ENCODE assay signal across 8 cellular contexts in genomic region chr7:133273221-133273620, GRCh38.
"Had no signal": no experiment of that assay in that cellular context is flagged by ENCODE, and none has a peak within 500 bp of the region (broad histone marks: within the 10 kb centered on the region; RNA-seq: fewer than 3 reads in every experiment).

No MANE protein-coding gene starts in this region.

- H3K27ac ChIP-seq: GM23248, HL-60 had no signal

- H2AFZ ChIP-seq: GM23248 had no signal

- H3K4me3 ChIP-seq: GM23248, K562 had no signal

- H3K4me3 Mint-ChIP-seq: H9 had no signal

- ATAC-seq: HepG2, K562 had no signal

- H3K9me3 Mint-ChIP-seq: H9 had no signal

- DNase-seq: GM23248, H9, HCEC 1CT, Kasumi-1, KG1 had no signal
